In genomic region chr2:133362061-133362476, GRCh38 we compare ENCODE assay signal across 15 cellular contexts.
DNase-seq lines count a peak whose midpoint lies in the region; ATAC-seq, FAIRE-seq and TF ChIP-seq lines count a peak whose summit lies in the region.
"Had no signal": no experiment of that assay in that cellular context is flagged by ENCODE, and none has a peak within 500 bp of the region (broad histone marks: within the 10 kb centered on the region; RNA-seq: fewer than 3 reads in every experiment).

No MANE protein-coding gene starts in this region.

- H3K27ac ChIP-seq in A549: peak overlapping the region; percentile 16 to 61; a peak in 4 of 6 replicates

- no peak overlapping the region for H3K4me3 ChIP-seq in A549
- H3K4me3 ChIP-seq: skin epidermis had no signal

- H3K4me2 ChIP-seq in A549: peak overlapping the region; percentile 63

- ATAC-seq in A549 (peak; percentile 62; a peak in 5 of 6 replicates), GM19324 (IDR thresholded peaks at IDR 0.05; ENCODE audit: low FRiP score, unreplicated experiment) (no peak), HG03159 (IDR thresholded peaks at IDR 0.05; ENCODE audit: unreplicated experiment) (no peak)
- ATAC-seq: activated CD4-positive, CD25-positive, alpha-beta regulatory T cell treated with anti-CD3 and anti-CD28 coated beads, Interleukin-2, amount 50 U/mL, for 24 hours; left lobe of liver had no signal

- no peak for TF ChIP-seq EP300 in A549 (IDR thresholded peaks at IDR 0.05)

- TF ChIP-seq POLR2A in A549 (IDR thresholded peaks at IDR 0.05; ENCODE audit: low read length): no peak

- POLR2A ChIA-PET in A549 (lab: Yijun Ruan, JAX): no interaction called here
- POLR2A ChIA-PET in HEK293T (lab: Yijun Ruan, JAX): no interaction called here

- H3K9me3 ChIP-seq in A549: no peaks in the 10 kb centered on the region

- DNase-seq in A549 (ENCODE audit: low read depth in 1 of 2, low spot score in 1 of 2) (peak; percentile 1 to 9), HEK293T (ENCODE audit: extremely low spot score) (peak; percentile 10), T1000 (lab: John Stamatoyannopoulos, UW) (peak; percentile 32), hepatic stellate cell (ENCODE audit: low spot score) (peak; percentile 32), T-helper 1 cell (no peak), mesenteric fat pad (ENCODE audit: low spot score) (no peak)
- DNase-seq: activated naive CD4-positive, alpha-beta T cell; AML-193; NCI-H1436 treated with DMSO at 0.1 percent for 48 hours had no signal

- CTCF ChIA-PET in A549 (lab: Yijun Ruan, JAX) (no interaction called here), HEK293T (lab: Yijun Ruan, JAX) (no interaction called here)

- WGBS in A549 (ENCODE audit: missing lambda C conversion rate): 8% methylated on average over 4 of the region's 4 CpGs

- TF ChIP-seq RAD21 in A549 (conservative IDR thresholded peaks at IDR 0.05 in 1 of 2, IDR thresholded peaks at IDR 0.05 in 1 of 2): no peak

- no peak for TF ChIP-seq CTCF in A549 (IDR thresholded peaks at IDR 0.05)

- no peak for FAIRE-seq in A549 (lab: Jason Lieb, UNC)
- FAIRE-seq: RCC 7860 had no signal

- peaks cover 26% of the 10 kb centered on the region for H3K4me1 ChIP-seq in A549

TF ChIP-seq in A549, 52 proteins besides CTCF, POLR2A, EP300 and RAD21 (continues in another document):
- TF ChIP-seq BCL3 (IDR thresholded peaks at IDR 0.05) (no peak), USF2 (IDR thresholded peaks at IDR 0.05) (no peak), CBX8 (IDR thresholded peaks at IDR 0.05) (no peak), REST (IDR thresholded peaks at IDR 0.05) (no peak), EHMT2 (IDR thresholded peaks at IDR 0.05; ENCODE audit: low read depth) (no peak), ATOH8 (CRISPR knock-in tag; IDR thresholded peaks at IDR 0.05; ENCODE audit: low read depth) (no peak), FOSL2 (IDR thresholded peaks at IDR 0.05) (no peak), FOSL2 (CRISPR knock-in tag; IDR thresholded peaks at IDR 0.05) (0 out of 2 replicates have a peak, but pooled peaks have one; percentile 8)

TF ChIP-seq in HEK293T, 16 proteins besides CTCF, POLR2A, EP300 and RAD21:
- no peak for TF ChIP-seq HDGF (IDR thresholded peaks at IDR 0.05; ENCODE audit: borderline replicate concordance)
- no peak for TF ChIP-seq ELF4 (IDR thresholded peaks at IDR 0.05)
- TF ChIP-seq FOXK2 (IDR thresholded peaks at IDR 0.05): no peak
- no peak for TF ChIP-seq FOXA1 (IDR thresholded peaks at IDR 0.05)
- TF ChIP-seq L3MBTL2 (conservative IDR thresholded peaks at IDR 0.05): no peak

Comparison
In these comparisons a context has a peak if more than half of its experiments do, and no peak if none do; other contexts are left out.
1. ATAC-seq: peak in A549 (2 of 2); none in GM19324 (single experiment) and HG03159 (single experiment).
2. DNase-seq: peak in A549 (2 of 2), HEK293T (single experiment), T1000 (single experiment) and hepatic stellate cell (single experiment); none in T-helper 1 cell (0 of 5) and mesenteric fat pad (single experiment).